Comparison of ENCODE assay signal across 8 cellular contexts in the genomic region with DNA sequence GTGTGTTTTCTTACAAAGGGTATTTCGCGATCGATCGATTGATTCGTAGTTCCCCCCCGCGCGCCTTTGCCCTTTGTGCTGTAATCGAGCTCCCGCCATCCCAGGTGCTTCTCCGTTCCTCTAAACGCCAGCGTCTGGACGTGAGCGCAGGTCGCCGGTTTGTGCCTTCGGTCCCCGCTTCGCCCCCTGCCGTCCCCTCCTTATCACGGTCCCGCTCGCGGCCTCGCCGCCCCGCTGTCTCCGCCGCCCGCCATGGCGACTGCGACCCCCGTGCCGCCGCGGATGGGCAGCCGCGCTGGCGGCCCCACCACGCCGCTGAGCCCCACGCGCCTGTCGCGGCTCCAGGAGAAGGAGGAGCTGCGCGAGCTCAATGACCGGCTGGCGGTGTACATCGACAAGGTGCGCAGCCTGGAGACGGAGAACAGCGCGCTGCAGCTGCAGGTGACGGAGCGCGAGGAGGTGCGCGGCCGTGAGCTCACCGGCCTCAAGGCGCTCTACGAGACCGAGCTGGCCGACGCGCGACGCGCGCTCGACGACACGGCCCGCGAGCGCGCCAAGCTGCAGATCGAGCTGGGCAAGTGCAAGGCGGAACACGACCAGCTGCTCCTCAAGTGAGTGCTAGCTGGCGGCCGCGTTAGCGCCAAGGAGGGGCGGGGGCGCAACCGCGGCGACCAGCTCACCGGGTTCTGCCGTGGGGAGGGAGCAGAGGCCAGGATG. TPM values are rescaled to one million over a fixed set of nuclear protein-coding genes. Genes with fewer than 3 reads are reported as not detected.
DNase-seq lines count a peak whose midpoint lies in the region; ATAC-seq and TF ChIP-seq lines count a peak whose summit lies in the region.

No MANE protein-coding gene starts in this region.

- H3K27ac Mint-ChIP-seq in chondrocyte (ENCODE audit: unreplicated experiment) = peak overlapping the region; percentile 91

- H3K36me3 Mint-ChIP-seq in chondrocyte (ENCODE audit: low read depth) = no peaks in the 10 kb centered on the region

- no peaks in the 10 kb centered on the region for H3K27me3 Mint-ChIP-seq in chondrocyte (ENCODE audit: low read depth)

- peak overlapping the region; percentile 86 for H3K4me3 Mint-ChIP-seq in chondrocyte (ENCODE audit: unreplicated experiment)

- peaks cover 26% of the 10 kb centered on the region for H3K4me1 Mint-ChIP-seq in chondrocyte (ENCODE audit: low read depth)

- DNase-seq in COR-L47 (lab: John Stamatoyannopoulos, UW) (peak; percentile 39), M059J (ENCODE audit: low read depth) (peak; percentile 70), chondrocyte (ENCODE audit: low spot score) (no peak), left lobe of liver (ENCODE audit: low spot score) (peak; percentile 64)
- DNase-seq in activated CD4-positive, alpha-beta T cell treated with anti-CD3 and anti-CD28 coated beads for 1 hour = peak; percentile 49
- DNase-seq in stimulated activated CD4-positive, alpha-beta T cell treated with anti-CD3 and anti-CD28 coated beads, Interleukin-1b, Interleukin-23, amount 100 ng/mL, for 1 hour (ENCODE audit: low read depth in 2 of 2) = peak; percentile 23 to 29

- ATAC-seq in GM21447 (IDR thresholded peaks at IDR 0.05; ENCODE audit: unreplicated experiment) = peak; percentile 1
- peak; percentile 56 for ATAC-seq in left lobe of liver
- no peak for ATAC-seq in HG03565 (IDR thresholded peaks at IDR 0.05; ENCODE audit: unreplicated experiment)

- TF ChIP-seq CTCF in chondrocyte (IDR thresholded peaks at IDR 0.05) = peak; percentile 69

- H3K9me3 Mint-ChIP-seq in chondrocyte (ENCODE audit: low read depth) = no peaks in the 10 kb centered on the region

RNA-seq across cellular contexts. Expression of gene LMNB1, which starts 0.5 kb away (rescaled TPM):
- 106 and 134 TPM in 2 replicates for total RNA-seq in M059J (2014; rRNA removed; shearing (Covaris generic))
- 10.8 to 19.2 TPM (median 14.2 TPM) in 3 replicates for total RNA-seq in chondrocyte
- total RNA-seq in left lobe of liver = 4.6 TPM
